In genomic region chr4:98773638-98774037, GRCh38 we compare ENCODE assay signal across 30 cellular contexts.
"Had no signal": no experiment of that assay in that cellular context is flagged by ENCODE, and none has a peak within 500 bp of the region (broad histone marks: within the 10 kb centered on the region; RNA-seq: fewer than 3 reads in every experiment).

No MANE protein-coding gene starts in this region.

- H2AFZ ChIP-seq: hepatocyte, parathyroid adenoma had no signal

- H3K27me3 ChIP-seq: ascending aorta, gastroesophageal sphincter, hepatocyte, spleen, tibial nerve had no signal

- H3K4me1 Mint-ChIP-seq: activated CD4-positive, alpha-beta T cell treated with anti-CD3 and anti-CD28 coated beads, Interleukin-2, amount 10 ng/mL, durations not matched to agents 24 days and 14 days; activated naive CD8-positive, alpha-beta T cell treated with anti-CD3 and anti-CD28 coated beads, Interleukin-2, amount 10 ng/mL, durations not matched to agents 7 days and 5 days; brain; naive thymus-derived CD8-positive, alpha-beta T cell; neural crest cell had no signal

- H3K4me3 ChIP-seq: ascending aorta, gastroesophageal sphincter, hepatocyte, spleen, tibial nerve had no signal

- H3K36me3 ChIP-seq: ascending aorta, gastroesophageal sphincter, spleen, tibial nerve had no signal

- H3K27ac ChIP-seq: ascending aorta, gastroesophageal sphincter, hepatocyte, parathyroid adenoma, spleen, tibial nerve had no signal

- DNase-seq: activated CD4-positive, alpha-beta memory T cell treated with anti-CD3 and anti-CD28 coated beads for 36 hours; activated CD4-positive, alpha-beta T cell treated with anti-CD3 and anti-CD28 coated beads, Interleukin-2, amount 10 ng/mL, durations not matched to agents 24 days and 14 days; activated CD4-positive, CD25-positive, alpha-beta regulatory T cell treated with anti-CD3 and anti-CD28 coated beads, Interleukin-2, amount 50 U/mL, for 72 hours; activated CD8-positive, alpha-beta memory T cell treated with anti-CD3 and anti-CD28 coated beads, Interleukin-2, amount 50 U/mL, for 4 hours; activated effector memory CD4-positive, alpha-beta T cell treated with anti-CD3 and anti-CD28 coated beads, Interleukin-2, amount 50 U/mL, for 16 hours; activated naive CD4-positive, alpha-beta T cell treated with anti-CD3 and anti-CD28 coated beads for 36 hours; activated naive CD8-positive, alpha-beta T cell treated with anti-CD3 and anti-CD28 coated beads, Interleukin-2, amount 10 ng/mL, durations not matched to agents 7 days and 5 days; activated T-cell treated with anti-CD3 and anti-CD28 coated beads, Interleukin-2, amount 50 U/mL, for 1 hour; caudate nucleus; cortex of kidney; endodermal cell; left cardiac atrium; midbrain; naive thymus-derived CD8-positive, alpha-beta T cell; occipital lobe; right cardiac atrium; spleen; stimulated activated naive CD4-positive, alpha-beta T cell treated with Interleukin-2 at 50 U/mL for 16 hours; T1000 had no signal

- H3K27me3 Mint-ChIP-seq: activated CD4-positive, alpha-beta memory T cell treated with anti-CD3 and anti-CD28 coated beads for 36 hours; activated CD4-positive, alpha-beta T cell treated with anti-CD3 and anti-CD28 coated beads, Interleukin-2, amount 10 ng/mL, durations not matched to agents 24 days and 14 days; activated naive CD8-positive, alpha-beta T cell treated with anti-CD3 and anti-CD28 coated beads, Interleukin-2, amount 10 ng/mL, durations not matched to agents 7 days and 5 days; brain; naive thymus-derived CD8-positive, alpha-beta T cell had no signal

- ATAC-seq: gastroesophageal sphincter; left cardiac atrium; naive thymus-derived CD8-positive, alpha-beta T cell; right cardiac atrium had no signal

- H3K4me1 ChIP-seq: ascending aorta, gastroesophageal sphincter, parathyroid adenoma, spleen, tibial nerve had no signal

- H3K9ac ChIP-seq: parathyroid adenoma had no signal

- H3K79me2 ChIP-seq: hepatocyte, parathyroid adenoma had no signal

- H3K27ac Mint-ChIP-seq: activated CD4-positive, alpha-beta memory T cell treated with anti-CD3 and anti-CD28 coated beads for 36 hours; activated CD4-positive, alpha-beta T cell treated with anti-CD3 and anti-CD28 coated beads, Interleukin-2, amount 10 ng/mL, durations not matched to agents 24 days and 14 days; activated naive CD4-positive, alpha-beta T cell treated with anti-CD3 and anti-CD28 coated beads for 36 hours; activated naive CD8-positive, alpha-beta T cell treated with anti-CD3 and anti-CD28 coated beads, Interleukin-2, amount 10 ng/mL, durations not matched to agents 7 days and 5 days; activated T-helper 1 cell treated with anti-CD3 and anti-CD28 coated beads, Interleukin-12 subunit alpha, Interleukin-12 subunit beta, Interleukin-2, Interleukin-4 antibody, amounts not matched to agents 30 ng/mL and 10 ng/mL and 1 ng/mL, durations not matched to agents 14 hours and 24 hours and 36 hours; brain; endodermal cell; memory B cell; T-helper 1 cell treated with Interleukin-12 subunit alpha and Interleukin-12 subunit beta and Interleukin-4 antibody, amounts not matched to agents 30 μg/mL and 1 μg/mL, for 36 hours had no signal

- FAIRE-seq: keratinocyte had no signal

- H3K4me3 Mint-ChIP-seq: activated CD4-positive, alpha-beta memory T cell treated with anti-CD3 and anti-CD28 coated beads for 36 hours; activated CD4-positive, alpha-beta T cell treated with anti-CD3 and anti-CD28 coated beads, Interleukin-2, amount 10 ng/mL, durations not matched to agents 24 days and 14 days; activated naive CD4-positive, alpha-beta T cell treated with anti-CD3 and anti-CD28 coated beads for 36 hours; activated naive CD8-positive, alpha-beta T cell treated with anti-CD3 and anti-CD28 coated beads, Interleukin-2, amount 10 ng/mL, durations not matched to agents 7 days and 5 days; activated T-helper 1 cell treated with anti-CD3 and anti-CD28 coated beads, Interleukin-12 subunit alpha, Interleukin-12 subunit beta, Interleukin-2, Interleukin-4 antibody, amounts not matched to agents 30 ng/mL and 10 ng/mL and 1 ng/mL, durations not matched to agents 14 hours and 24 hours and 36 hours; brain; endodermal cell; memory B cell; naive thymus-derived CD8-positive, alpha-beta T cell; neural crest cell; T-helper 1 cell treated with Interleukin-12 subunit alpha and Interleukin-12 subunit beta and Interleukin-4 antibody, amounts not matched to agents 30 μg/mL and 1 μg/mL, for 36 hours had no signal

- H3K4me2 ChIP-seq: hepatocyte had no signal

- H3K36me3 Mint-ChIP-seq: activated CD4-positive, alpha-beta memory T cell treated with anti-CD3 and anti-CD28 coated beads for 36 hours; activated naive CD8-positive, alpha-beta T cell treated with anti-CD3 and anti-CD28 coated beads, Interleukin-2, amount 10 ng/mL, durations not matched to agents 7 days and 5 days; brain had no signal
